ENCODE assay signal across 11 cellular contexts in the genomic region with DNA sequence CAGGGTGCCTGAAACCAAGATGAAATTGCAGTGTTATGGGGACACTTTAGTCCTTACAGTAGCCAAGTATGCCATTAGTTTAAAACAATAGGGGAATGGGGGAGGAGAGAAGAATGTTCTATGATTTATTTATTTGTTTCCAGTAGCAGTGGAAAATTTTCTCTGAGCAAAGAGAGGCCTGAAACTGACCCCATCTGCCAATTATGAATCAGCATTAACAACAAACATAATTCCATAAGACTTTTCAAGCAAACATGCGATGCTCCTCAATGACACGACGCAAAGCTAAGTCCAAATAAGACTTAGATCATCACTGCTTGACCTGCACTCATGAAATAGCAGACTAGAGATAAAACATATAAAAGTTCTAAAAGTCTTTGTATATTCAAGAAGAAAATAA. TPM values are rescaled to one million over a fixed set of nuclear protein-coding genes. Genes with fewer than 3 reads are reported as not detected.
DNase-seq lines count a peak whose midpoint lies in the region; ATAC-seq and TF ChIP-seq lines count a peak whose summit lies in the region.
"Had no signal": no experiment of that assay in that cellular context is flagged by ENCODE, and none has a peak within 500 bp of the region (broad histone marks: within the 10 kb centered on the region; RNA-seq: fewer than 3 reads in every experiment).

No MANE protein-coding gene starts in this region.

- intact Hi-C loops in spleen (cut with DNase I; ENCODE audit: low total_unique reads) = loop anchor here (10.0 kb wide), 1 partner anchor 313 kb away; no protein-coding TSS in a partner anchor

- WGBS in spleen, 5 donors = 73 to 94% (median 84%) methylated on average over 3 of the region's 3 CpGs

- no peaks in the 10 kb centered on the region for H3K9me3 Mint-ChIP-seq in brain

- H3K27me3 Mint-ChIP-seq in brain = peaks cover 26% of the 10 kb centered on the region

- no peaks in the 10 kb centered on the region for H3K9me3 ChIP-seq in spleen

- H3K4me3 ChIP-seq in spleen = no peak overlapping the region
- H3K4me3 ChIP-seq: cardiac muscle cell had no signal

- DNase-seq in HCEC 1CT (peak; percentile 88), iris pigment epithelial cell (ENCODE audit: low read depth) (peak; percentile 86), spleen (no peak), GDM1 (lab: John Stamatoyannopoulos, UW) (no peak)
- DNase-seq in activated naive CD4-positive, alpha-beta T cell treated with Interleukin-2 at 50 U/mL for 16 hours = no peak
- DNase-seq: activated CD4-positive, alpha-beta T cell treated with anti-CD3 and anti-CD28 coated beads, Interleukin-2, amount 50 U/mL, for 4 hours; stimulated activated CD4-positive, alpha-beta T cell treated with anti-CD3 and anti-CD28 coated beads, Interleukin-4, amount 100 ng/mL, for 24 hours had no signal

- peak overlapping the region; percentile 90 to 95 (median 92) for H3K4me3 Mint-ChIP-seq in brain

- peaks cover 67% of the 10 kb centered on the region for H3K4me1 Mint-ChIP-seq in brain

- TF ChIP-seq POLR2A in spleen (IDR thresholded peaks at IDR 0.05) = no peak

- H3K27me3 ChIP-seq in spleen (replicated peaks in 1 of 7) = peaks cover 0 to 15% (median 0%) of the 10 kb centered on the region in 7 donors
- H3K27me3 ChIP-seq: cardiac muscle cell had no signal

- peaks cover 15% of the 10 kb centered on the region for H3K36me3 Mint-ChIP-seq in brain

- TF ChIP-seq CTCF in brain (conservative IDR thresholded peaks at IDR 0.05) = no peak
- TF ChIP-seq CTCF in spleen (IDR thresholded peaks at IDR 0.05 in 8 of 11, conservative IDR thresholded peaks at IDR 0.05 in 3 of 11) = no peak

- peaks cover 18 to 81% (median 55%) of the 10 kb centered on the region in 6 donors for H3K4me1 ChIP-seq in spleen

- no peak for ATAC-seq in HG02981 (IDR thresholded peaks at IDR 0.05; ENCODE audit: unreplicated experiment)
- no peak for ATAC-seq in HG03439 (IDR thresholded peaks at IDR 0.05; ENCODE audit: unreplicated experiment)

- H3K27ac ChIP-seq in spleen = peak overlapping the region in 7 of 8 donors; percentile 99 to 100 (median 100)
- H3K27ac ChIP-seq: cardiac muscle cell had no signal

- no peaks in the 10 kb centered on the region for H3K36me3 ChIP-seq in spleen

- H3K27ac Mint-ChIP-seq in brain = peak overlapping the region; percentile 94 to 100 (median 97)

RNA-seq across cellular contexts. Expression of gene KLF7, which starts 4.0 kb away (rescaled TPM):
- 11.2 TPM for polyA plus RNA-seq in brain (ENCODE audit: insufficient read depth, low read depth, low replicate concordance)
- 10 to 100 TPM; 23.6 to 74.4 (median 43.3) TPM for total RNA-seq in spleen
- polyA plus RNA-seq in spleen = 1 to 10 TPM; 2.9 to 3.8 (median 2.9) TPM

Comparison
In these comparisons a context has a peak if more than half of its experiments do, and no peak if none do; other contexts are left out.
1. DNase-seq: peak in HCEC 1CT (single experiment) and iris pigment epithelial cell (single experiment); none in spleen (single experiment), GDM1 (single experiment) and activated naive CD4-positive, alpha-beta T cell treated with Interleukin-2 at 50 U/mL for 16 hours (single experiment).